In the genomic region with DNA sequence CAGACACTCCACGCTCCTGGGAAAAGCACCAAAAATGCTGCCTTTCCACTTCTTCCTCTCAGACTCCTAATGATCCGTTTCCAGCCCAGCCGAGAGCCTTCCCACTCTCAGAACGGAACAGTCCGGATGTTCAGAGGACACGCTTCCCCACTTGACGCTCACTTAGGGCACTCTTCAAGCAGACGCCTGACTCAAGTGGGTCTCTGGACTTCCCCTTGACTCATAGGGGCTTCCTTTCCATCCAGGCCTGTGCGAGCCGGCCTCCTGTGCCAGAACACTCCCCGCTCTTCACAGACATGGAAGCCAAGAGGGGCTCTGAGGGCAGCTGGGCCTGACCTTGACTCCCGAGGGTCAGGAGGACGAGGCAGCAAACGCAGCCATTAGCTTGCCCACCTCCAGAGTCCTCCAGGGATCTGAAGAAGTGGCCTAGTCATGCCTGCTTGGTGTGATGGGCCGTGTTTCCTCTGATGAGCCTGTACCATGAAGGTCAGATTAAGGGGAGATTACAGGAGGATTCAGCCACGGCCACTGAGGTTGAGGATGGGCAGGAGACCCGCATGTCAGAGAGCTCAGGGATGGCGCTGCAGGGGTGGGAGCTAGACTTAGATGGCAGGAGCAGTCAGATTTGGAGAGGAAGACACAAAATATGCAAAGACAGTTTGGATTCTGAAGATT, we compare ENCODE assay signal across 1 cellular context.
TF ChIP-seq lines count a peak whose summit lies in the region.

No MANE protein-coding gene starts in this region.

TF ChIP-seq in HEK293, 187 proteins besides CTCF, POLR2A, EP300 and RAD21 (continued from another document):
- TF ChIP-seq ZNF223 (tag by site-specific recombination; IDR thresholded peaks at IDR 0.05), result no peak
TF ChIP-seq in HEK293: peak in this region for 1.
